ENCODE assay signal across 8 cellular contexts in genomic region chr6:64520050-64520449, GRCh38.
A peak's percentile ranks its signal among the peaks of the same experiment; 100 is the strongest.
DNase-seq lines count a peak whose midpoint lies in the region; ATAC-seq lines count a peak whose summit lies in the region.

No MANE protein-coding gene starts in this region.

- H3K4me1 ChIP-seq in adipocyte (ENCODE audit: control insufficient read depth, insufficient read depth, low read length): peaks cover 22% of the 10 kb centered on the region

- peak; percentile 73 for DNase-seq in adipocyte (ENCODE audit: low read depth)
- DNase-seq in non-pigmented ciliary epithelial cell (ENCODE audit: low read depth): peak; percentile 96
- no peak for DNase-seq in NCI-H526 (lab: John Stamatoyannopoulos, UW)
- DNase-seq in NCI-H187 (lab: John Stamatoyannopoulos, UW): no peak
- DNase-seq in NCI-H1694 treated with DMSO at 0.1 percent for 48 hours (lab: John Stamatoyannopoulos, UW): no peak

- no peaks in the 10 kb centered on the region for H3K36me3 ChIP-seq in adipocyte (ENCODE audit: control insufficient read depth, insufficient read depth, low read length, severe bottlenecking)

- H3K27me3 ChIP-seq in adipocyte (replicated peaks; ENCODE audit: control insufficient read depth, insufficient read depth, low read length): no peaks in the 10 kb centered on the region

- H3K9ac ChIP-seq in adipocyte (ENCODE audit: low read length): peak overlapping the region; percentile 44

- H3K4me3 ChIP-seq in adipocyte (ENCODE audit: low read length): peak overlapping the region; percentile 14

- no peaks in the 10 kb centered on the region for H3K9me3 ChIP-seq in adipocyte (ENCODE audit: control insufficient read depth, low read length)

- ATAC-seq in GM18870 (IDR thresholded peaks at IDR 0.05; ENCODE audit: unreplicated experiment) (peak; percentile 96), HG03432 (IDR thresholded peaks at IDR 0.05; ENCODE audit: unreplicated experiment) (peak; percentile 95), GM21381 (IDR thresholded peaks at IDR 0.05; ENCODE audit: unreplicated experiment) (no peak)

Comparison
In these comparisons a context has a peak if more than half of its experiments do, and no peak if none do; other contexts are left out.
1. DNase-seq: peak in adipocyte (single experiment) and non-pigmented ciliary epithelial cell (single experiment); none in NCI-H526 (0 of 2), NCI-H187 (0 of 2) and NCI-H1694 treated with DMSO at 0.1 percent for 48 hours (single experiment).